ENCODE assay signal across 15 cellular contexts in genomic region chr10:44471410-44471809, GRCh38.
DNase-seq lines count a peak whose midpoint lies in the region; FAIRE-seq and TF ChIP-seq lines count a peak whose summit lies in the region.
"Had no signal": no experiment of that assay in that cellular context is flagged by ENCODE, and none has a peak within 500 bp of the region (broad histone marks: within the 10 kb centered on the region; RNA-seq: fewer than 3 reads in every experiment).

No MANE protein-coding gene starts in this region.

- no peak overlapping the region for H3K9ac ChIP-seq in kidney (ENCODE audit: low read length in 2 of 2)
- H3K9ac ChIP-seq: BLaER1 had no signal

- H3K27ac ChIP-seq in adrenal gland (no peak overlapping the region), kidney (ENCODE audit: low read depth in 2 of 2, low read length in 2 of 2) (no peak overlapping the region)
- H3K27ac ChIP-seq: 22Rv1, BLaER1 had no signal

- H3K4me1 ChIP-seq in adrenal gland (replicated peaks in 1 of 2) (no peaks in the 10 kb centered on the region), kidney (ENCODE audit: control insufficient read depth in 1 of 2, insufficient read depth in 1 of 2, low read depth in 1 of 2, low read length in 2 of 2) (no peaks in the 10 kb centered on the region)
- H3K4me1 ChIP-seq: BLaER1 had no signal

- DNase-seq in EH (ENCODE audit: low read depth) (peak; percentile 76), M059J (ENCODE audit: low read depth) (peak; percentile 86), adrenal gland (peak; percentile 40 to 75 (median 60)), kidney (peak; percentile 39), NCI-H1092 treated with DMSO at 0.1 percent for 48 hours (lab: John Stamatoyannopoulos, UW) (no peak), iPS-NIHi7 (ENCODE audit: extremely low spot score) (no peak), NCI-H2081 (lab: John Stamatoyannopoulos, UW) (no peak)
- no peak for DNase-seq in activated effector memory CD4-positive, alpha-beta T cell treated with Interleukin-2 at 50 U/mL for 16 hours
- DNase-seq: CD4-positive, CD25-positive, alpha-beta regulatory T cell; GDM1; H7 had no signal

- WGBS in adrenal gland, 4 donors = 30 to 51% (median 41%) methylated on average over 5 of the region's 5 CpGs

- H3K4me3 ChIP-seq in adrenal gland (no peak overlapping the region), kidney (ENCODE audit: low read length in 2 of 2) (no peak overlapping the region)
- H3K4me3 ChIP-seq: BLaER1, GM23338 had no signal

- no peak for FAIRE-seq in kidney (lab: Jason Lieb, UNC)
- FAIRE-seq: GM12892 had no signal

- H3K27me3 ChIP-seq in adrenal gland = no peaks in the 10 kb centered on the region
- H3K27me3 ChIP-seq: BLaER1 had no signal

- no peak for TF ChIP-seq CTCF in adrenal gland (IDR thresholded peaks at IDR 0.05)
- no peak for TF ChIP-seq CTCF in kidney (IDR thresholded peaks at IDR 0.05; ENCODE audit: borderline replicate concordance, extremely low read depth, insufficient read depth)

- H3K36me3 ChIP-seq in adrenal gland (replicated peaks in 1 of 2) = no peaks in the 10 kb centered on the region
- H3K36me3 ChIP-seq in kidney (ENCODE audit: control insufficient read depth in 1 of 2, insufficient read depth in 2 of 2, low read length in 2 of 2) = no peaks in the 10 kb centered on the region
- H3K36me3 ChIP-seq: BLaER1 had no signal

- intact Hi-C loops in adrenal gland (cut with DNase I) = no loop called here
- intact Hi-C loops in kidney (cut with DNase I) = no loop called here

- no peak for TF ChIP-seq POLR2A in adrenal gland (IDR thresholded peaks at IDR 0.05)

- H3K9me3 ChIP-seq in adrenal gland (replicated peaks in 1 of 3) = no peaks in the 10 kb centered on the region
- no peaks in the 10 kb centered on the region for H3K9me3 ChIP-seq in kidney (ENCODE audit: control insufficient read depth in 1 of 2, low read length in 2 of 2)
- H3K9me3 ChIP-seq: BLaER1 had no signal

Comparison
In these comparisons a context has a peak if more than half of its experiments do, and no peak if none do; other contexts are left out.
1. DNase-seq: peak in EH (single experiment), M059J (single experiment), adrenal gland (7 of 7) and kidney (single experiment); none in NCI-H1092 treated with DMSO at 0.1 percent for 48 hours (single experiment), iPS-NIHi7 (single experiment), NCI-H2081 (0 of 2) and activated effector memory CD4-positive, alpha-beta T cell treated with Interleukin-2 at 50 U/mL for 16 hours (single experiment).